In genomic region chr19:4911786-4912672, GRCh38 we compare ENCODE assay signal across 8 cellular contexts. TPM values are rescaled to one million over a fixed set of nuclear protein-coding genes. Genes with fewer than 3 reads are reported as not detected.
A peak's percentile ranks its signal among the peaks of the same experiment; 100 is the strongest.
DNase-seq lines count a peak whose midpoint lies in the region; TF ChIP-seq lines count a peak whose summit lies in the region.

No MANE protein-coding gene starts in this region.

- TF ChIP-seq CTCF in GM13976 (IDR thresholded peaks at IDR 0.05; ENCODE audit: borderline replicate concordance, control extremely low read depth, extremely low read depth, insufficient read depth, missing control alignments) (peak; percentile 49), epithelial cell of esophagus (IDR thresholded peaks at IDR 0.05; ENCODE audit: insufficient read depth, low read depth, low read length, missing control alignments) (peak; percentile 66)

- H3K4me3 ChIP-seq in epithelial cell of esophagus (ENCODE audit: low read length) = peak overlapping the region; percentile 52

- peak; percentile 76 for DNase-seq in 8988T
- DNase-seq in GM13976 (ENCODE audit: low spot score) = peak; percentile 77
- peak; percentile 21 for DNase-seq in NCI-H82 treated with DMSO at 0.1 percent for 48 hours (lab: John Stamatoyannopoulos, UW; ENCODE audit: unreplicated experiment)
- peak; percentile 56 for DNase-seq in activated T-cell treated with anti-CD3 and anti-CD28 coated beads for 1 hour (ENCODE audit: low read depth)
- peak; percentile 100 for DNase-seq in epithelial cell of esophagus (ENCODE audit: low read depth)
- DNase-seq in mucosa of gallbladder (ENCODE audit: low spot score) = peak; percentile 43
- DNase-seq in stimulated activated CD8-positive, alpha-beta memory T cell treated with anti-CD3 and anti-CD28 coated beads, Interleukin-4, amount 100 ng/mL, for 48 hours = peak; percentile 82
- DNase-seq in mesenteric fat pad (ENCODE audit: low spot score) = no peak

- in situ Hi-C loops in GM13976 (cut with MboI; ENCODE audit: low sequenced_read_pairs, unreplicated experiment) = loop anchor here (10.0 kb wide), 1 partner anchor 107 kb away; no protein-coding TSS in a partner anchor

RNA-seq across cellular contexts. Expression of gene UHRF1, which starts 2.7 kb away (rescaled TPM):
- total RNA-seq in mucosa of gallbladder = 4.5 TPM
- total RNA-seq in mesenteric fat pad = 0.67 TPM

RNA-seq across cellular contexts. Expression of gene ARRDC5, which starts 9.3 kb away (rescaled TPM):
- total RNA-seq in mucosa of gallbladder (0.52 TPM), mesenteric fat pad (0.67 TPM)

RNA-seq across cellular contexts. Expression of gene PLIN3, which starts 44.6 kb away (rescaled TPM):
- total RNA-seq in mucosa of gallbladder = 60.2 TPM
- total RNA-seq in mesenteric fat pad = 95.7 TPM

RNA-seq across cellular contexts. Expression of gene KDM4B, which starts 56.9 kb away (rescaled TPM):
- 49.3 TPM for total RNA-seq in mucosa of gallbladder
- total RNA-seq in mesenteric fat pad = 46.1 TPM
